In genomic region chrX:93673869-93674271, GRCh38 we compare ENCODE assay signal across 9 cellular contexts. TPM values are rescaled to one million over a fixed set of nuclear protein-coding genes. Genes with fewer than 3 reads are reported as not detected.
DNase-seq lines count a peak whose midpoint lies in the region; ATAC-seq and TF ChIP-seq lines count a peak whose summit lies in the region.
"Had no signal": no experiment of that assay in that cellular context is flagged by ENCODE, and none has a peak within 500 bp of the region (broad histone marks: within the 10 kb centered on the region; RNA-seq: fewer than 3 reads in every experiment).

Gene FAM133A, plus strand, starts transcription at chrX:93674206. Its CDS starts 35,214 bp downstream, at chrX:93709420.

- peak within 1 kb of the TSS; percentile 58 for H4K8ac ChIP-seq in trophoblast cell (ENCODE audit: low read depth, low read length)

- H4K91ac ChIP-seq in trophoblast cell (ENCODE audit: low read depth, low read length): no peak within 1 kb of the TSS

- no peaks in the 10 kb centered on the region for H3K9me3 Mint-ChIP-seq in WTC11

- H3K36me3 ChIP-seq in trophoblast cell (ENCODE audit: control insufficient read depth in 1 of 2, insufficient read depth in 2 of 2, low read length in 2 of 2): no peaks in the 10 kb centered on the region

- TF ChIP-seq CTCF in AG04450 (IDR thresholded peaks at IDR 0.05; ENCODE audit: low read depth, low read length) (no peak), WTC11 (IDR thresholded peaks at IDR 0.05) (no peak), foreskin keratinocyte (conservative IDR thresholded peaks at IDR 0.05) (no peak), GM10266 (IDR thresholded peaks at IDR 0.05; ENCODE audit: control insufficient read depth, insufficient read depth, low read depth, missing control alignments) (no peak)

- H3K4me1 Mint-ChIP-seq in WTC11: peaks cover 15% of the 10 kb centered on the region

- peaks cover 2% of the 10 kb centered on the region for H3K79me1 ChIP-seq in trophoblast cell (ENCODE audit: low read length)

- peak within 1 kb of the TSS; percentile 25 for H2AFZ ChIP-seq in trophoblast cell (ENCODE audit: insufficient read depth, low read length, poor library complexity)

- no peak within 1 kb of the TSS for H3K23ac ChIP-seq in trophoblast cell (ENCODE audit: low read length)

- no peak within 1 kb of the TSS for H3K14ac ChIP-seq in trophoblast cell (ENCODE audit: low read length)

- CTCF ChIA-PET in AG04450 (lab: Charles Lee) (no interaction called here), WTC11 (lab: Charles Lee) (no interaction called here)

- peak within 1 kb of the TSS; percentile 53 for H3K4me3 ChIP-seq in AG04450 (ENCODE audit: low read depth, low read length)
- H3K4me3 ChIP-seq in trophoblast cell (ENCODE audit: low read depth, low read length): peak within 1 kb of the TSS; percentile 91

- POLR2A ChIA-PET in AG04450 (lab: Yijun Ruan, JAX): no interaction called here
- POLR2A ChIA-PET in WTC11 (lab: Charles Lee): interaction anchor here (0.6 to 0.7 kb wide), 2 partner anchors 16 to 89 kb away, joined by 3 read pairs; no protein-coding TSS in a partner anchor

- no peaks in the 10 kb centered on the region; the same call in 1 of the 2 replicates for H3K27me3 Mint-ChIP-seq in WTC11 (ENCODE audit: low read depth)

- no peak within 1 kb of the TSS for H3K27ac ChIP-seq in AG04450 (ENCODE audit: low read depth, low read length)
- H3K27ac ChIP-seq in foreskin keratinocyte: no peak within 1 kb of the TSS
- H3K27ac ChIP-seq in trophoblast cell (ENCODE audit: low read depth, low read length): peak within 1 kb of the TSS; percentile 42
- H3K27ac ChIP-seq: epithelial cell of prostate had no signal

- H3K18ac ChIP-seq in trophoblast cell (ENCODE audit: low read length): no peak within 1 kb of the TSS

- peak within 1 kb of the TSS; percentile 94 for H3K4me3 Mint-ChIP-seq in WTC11

- no peak within 1 kb of the TSS for H2AK5ac ChIP-seq in trophoblast cell (ENCODE audit: low read length)

- peak within 1 kb of the TSS; percentile 64 for H3K9ac ChIP-seq in trophoblast cell (ENCODE audit: low read length)

- H3K4ac ChIP-seq in trophoblast cell (ENCODE audit: low read depth, low read length): no peak within 1 kb of the TSS

- no peak within 1 kb of the TSS for H4K12ac ChIP-seq in trophoblast cell (ENCODE audit: low read depth, low read length)

- no CpG with 5 or more reads among the region's 11 CpGs for WGBS in trophoblast cell (ENCODE audit: extremely low coverage, insufficient coverage, insufficient read length)

- no peaks in the 10 kb centered on the region for H3K4me1 ChIP-seq in foreskin keratinocyte
- H3K4me1 ChIP-seq in trophoblast cell (ENCODE audit: control insufficient read depth in 1 of 2, insufficient read depth in 2 of 2, low read length in 2 of 2): no peaks in the 10 kb centered on the region

- H2BK12ac ChIP-seq in trophoblast cell (ENCODE audit: low read length): no peak within 1 kb of the TSS

- H3K79me2 ChIP-seq in trophoblast cell (ENCODE audit: control insufficient read depth, insufficient read depth, low read length, poor library complexity): no peaks in the 10 kb centered on the region

- H3K27ac Mint-ChIP-seq in WTC11: peak within 1 kb of the TSS; percentile 53; the same call in 1 of the 2 replicates

- peak within 1 kb of the TSS; percentile 74 for H3K4me2 ChIP-seq in trophoblast cell (ENCODE audit: low read length)

- H3K36me3 Mint-ChIP-seq in WTC11: peaks cover 3% of the 10 kb centered on the region; the same call in 1 of the 2 replicates

- no peaks in the 10 kb centered on the region; the same call in 1 of the 2 replicates for H3K9me3 ChIP-seq in AG04450 (ENCODE audit: control insufficient read depth, insufficient read depth, low read length)
- H3K9me3 ChIP-seq in trophoblast cell (ENCODE audit: insufficient read depth, low read depth, low read length): no peaks in the 10 kb centered on the region

- no peaks in the 10 kb centered on the region for H3K27me3 ChIP-seq in AG04450 (ENCODE audit: control insufficient read depth, insufficient read depth, low read length)
- H3K27me3 ChIP-seq in foreskin keratinocyte: peaks cover 2% of the 10 kb centered on the region
- H3K27me3 ChIP-seq in trophoblast cell (ENCODE audit: insufficient read depth, low read length): no peaks in the 10 kb centered on the region

- DNase-seq in AG04450 (ENCODE audit: low read depth, low spot score): no peak
- no peak for DNase-seq in WTC11 (ENCODE audit: low spot score)
- peak; percentile 7 to 8 for DNase-seq in foreskin keratinocyte
- peak in 1 of 2 donors; percentile 7 for DNase-seq in trophoblast cell
- no peak for DNase-seq in GM10266 (ENCODE audit: extremely low spot score)
- DNase-seq in cortex of kidney (lab: John Stamatoyannopoulos, UW): no peak

- no peak within 1 kb of the TSS for H2BK5ac ChIP-seq in trophoblast cell (ENCODE audit: low read depth, low read length, poor library complexity)

- no peak within 1 kb of the TSS for H2BK120ac ChIP-seq in trophoblast cell (ENCODE audit: insufficient read depth, low read length, poor library complexity)

- ATAC-seq in HG02678 (IDR thresholded peaks at IDR 0.05; ENCODE audit: unreplicated experiment): peak; percentile 25
- ATAC-seq in WTC11: no peak; the same call in 1 of the 2 replicates
- ATAC-seq in foreskin keratinocyte: peak; percentile 50
- ATAC-seq in GM21737 (IDR thresholded peaks at IDR 0.05; ENCODE audit: unreplicated experiment): no peak

TF ChIP-seq in WTC11, 78 proteins besides CTCF, POLR2A, EP300 and RAD21 (continues in another document):
- TF ChIP-seq CBFB (CRISPR knock-in tag; IDR thresholded peaks at IDR 0.05; ENCODE audit: low read depth) (no peak), IRF2 (CRISPR knock-in tag; IDR thresholded peaks at IDR 0.05; ENCODE audit: borderline replicate concordance, low read depth) (no peak), OVOL2 (CRISPR knock-in tag; IDR thresholded peaks at IDR 0.05; ENCODE audit: borderline replicate concordance) (no peak), ZNF512 (CRISPR knock-in tag; IDR thresholded peaks at IDR 0.05; ENCODE audit: borderline replicate concordance) (no peak), ZBTB43 (CRISPR knock-in tag; IDR thresholded peaks at IDR 0.05) (no peak), FOXJ3 (CRISPR knock-in tag; IDR thresholded peaks at IDR 0.05; ENCODE audit: borderline replicate concordance) (no peak), CDX4 (CRISPR knock-in tag; IDR thresholded peaks at IDR 0.05; ENCODE audit: borderline replicate concordance) (no peak), ERG (CRISPR knock-in tag; IDR thresholded peaks at IDR 0.05) (no peak), RELA (CRISPR knock-in tag; IDR thresholded peaks at IDR 0.05; ENCODE audit: borderline replicate concordance) (no peak), MLX (CRISPR knock-in tag; IDR thresholded peaks at IDR 0.05) (no peak)

RNA-seq across cellular contexts. Expression of gene FAM133A, which starts in this region (rescaled TPM):
- not detected in 2 replicates for polyA plus RNA-seq in AG04450 (2011; rRNA removed)
- not detected in 2 replicates for polyA minus RNA-seq in AG04450 (2011; rRNA and poly(A)+ RNA removed)
- 0.16 to 0.33 TPM (median 0.30 TPM) in 3 replicates for total RNA-seq in WTC11 (2021)
- not detected in 2 replicates for total RNA-seq in foreskin keratinocyte
- not detected in 2 replicates for polyA plus RNA-seq in foreskin keratinocyte
- 0.17 and 0.19 TPM in 2 replicates for polyA plus RNA-seq in trophoblast cell (2013)

Comparison
In these comparisons a context has a peak if more than half of its experiments do, and no peak if none do; other contexts are left out.
1. Peak in DNase-seq and ATAC-seq in foreskin keratinocyte; RNA of the gene not detected or under 1 TPM.